In genomic region chr7:144656960-144657359, GRCh38 we compare ENCODE assay signal across 12 cellular contexts.
A peak's percentile ranks its signal among the peaks of the same experiment; 100 is the strongest.
DNase-seq lines count a peak whose midpoint lies in the region; ATAC-seq, FAIRE-seq and TF ChIP-seq lines count a peak whose summit lies in the region.
"Had no signal": no experiment of that assay in that cellular context is flagged by ENCODE, and none has a peak within 500 bp of the region (broad histone marks: within the 10 kb centered on the region; RNA-seq: fewer than 3 reads in every experiment).

No MANE protein-coding gene starts in this region.

- TF ChIP-seq CTCF in D721Med (IDR thresholded peaks at IDR 0.05; ENCODE audit: insufficient read depth, missing control alignments) (peak; percentile 22), PC-3 (conservative IDR thresholded peaks at IDR 0.05; ENCODE audit: low read depth, low read length) (peak; percentile 7; the same call in 1 of the 2 replicates), thyroid gland (IDR thresholded peaks at IDR 0.05) (no peak)

- H3K27ac ChIP-seq in PC-3 (ENCODE audit: low read length) (no peak overlapping the region), thyroid gland (no peak overlapping the region)
- H3K27ac ChIP-seq: heart left ventricle had no signal

- CTCF ChIA-PET in PC-3 (lab: Charles Lee), result no interaction called here

- TF ChIP-seq POLR2A in thyroid gland (IDR thresholded peaks at IDR 0.05), result no peak

- H4K20me1 ChIP-seq in PC-3 (ENCODE audit: low read length), result no peaks in the 10 kb centered on the region

- no peak for DNase-seq in D721Med (ENCODE audit: insufficient read length, low spot score)
- no peak for DNase-seq in PC-3
- DNase-seq in NCI-H1105 treated with DMSO at 0.1 percent for 48 hours (lab: John Stamatoyannopoulos, UW), result no peak
- no peak for DNase-seq in thyroid gland
- DNase-seq in NCI-H1105 (lab: John Stamatoyannopoulos, UW), result no peak
- DNase-seq in NCI-H2081 treated with DMSO at 0.1 percent for 48 hours (lab: John Stamatoyannopoulos, UW), result no peak
- DNase-seq: activated CD4-positive, alpha-beta T cell treated with anti-CD3 and anti-CD28 coated beads for 48 hours; BE2C; effector memory CD8-positive, alpha-beta T cell; heart left ventricle had no signal

- BruUV-seq in PC-3 (replicated peaks; lab: Mats Ljungman, UMichigan), result no TSS peak

- H3K27me3 ChIP-seq in PC-3 (ENCODE audit: low read length), result no peaks in the 10 kb centered on the region
- H3K27me3 ChIP-seq in thyroid gland, result no peaks in the 10 kb centered on the region
- H3K27me3 ChIP-seq: BE2C, heart left ventricle had no signal

- H3K79me2 ChIP-seq in PC-3 (ENCODE audit: low read length), result no peaks in the 10 kb centered on the region

- POLR2A ChIA-PET in PC-3 (lab: Charles Lee; ENCODE audit: unreplicated experiment), result no interaction called here

- H3K9me3 ChIP-seq in PC-3 (ENCODE audit: low read length) (no peaks in the 10 kb centered on the region), thyroid gland (no peaks in the 10 kb centered on the region)
- H3K9me3 ChIP-seq: BE2C, heart left ventricle had no signal

- peak; percentile 69 for ATAC-seq in GM19023 (IDR thresholded peaks at IDR 0.05; ENCODE audit: unreplicated experiment)
- peak; percentile 50 for ATAC-seq in HG02970 (IDR thresholded peaks at IDR 0.05; ENCODE audit: low FRiP score, unreplicated experiment)
- ATAC-seq in PC-3, result peak; percentile 64
- ATAC-seq: effector memory CD8-positive, alpha-beta T cell had no signal

- H3K4me3 ChIP-seq in PC-3 (ENCODE audit: low read length) (no peak overlapping the region), thyroid gland (replicated peaks in 1 of 3) (no peak overlapping the region)
- H3K4me3 ChIP-seq: heart left ventricle had no signal

- intact Hi-C loops in PC-3 (cut with micrococcal nuclease), result no loop called here
- intact Hi-C loops in thyroid gland (cut with DNase I), result no loop called here

- H2AFZ ChIP-seq in PC-3 (ENCODE audit: low read length), result no peak overlapping the region

- H3K9me2 ChIP-seq in PC-3 (replicated peaks; ENCODE audit: low read length), result no peaks in the 10 kb centered on the region

- no peaks in the 10 kb centered on the region for H3K36me3 ChIP-seq in PC-3 (ENCODE audit: low read depth, low read length)
- H3K36me3 ChIP-seq in thyroid gland, result no peaks in the 10 kb centered on the region
- H3K36me3 ChIP-seq: BE2C, heart left ventricle had no signal

- WGBS in thyroid gland, 2 donors, result 49 to 52% methylated on average over 5 of the region's 5 CpGs

- H3K9ac ChIP-seq in PC-3 (ENCODE audit: low read length), result no peak overlapping the region

- no peak overlapping the region for H3K4me2 ChIP-seq in PC-3 (ENCODE audit: low read length)

- no peak for FAIRE-seq in D721Med (lab: Jason Lieb, UNC)

- H3K4me1 ChIP-seq in PC-3 (ENCODE audit: insufficient read depth, low read length) (no peaks in the 10 kb centered on the region), thyroid gland (no peaks in the 10 kb centered on the region)
- H3K4me1 ChIP-seq: BE2C, heart left ventricle had no signal

- no peaks in the 10 kb centered on the region for H3F3A ChIP-seq in PC-3 (ENCODE audit: low read length, unreplicated experiment)

Comparison
In these comparisons a context has a peak if more than half of its experiments do, and no peak if none do; other contexts are left out.
1. CTCF ChIP-seq: peak in D721Med (single experiment) and PC-3 (single experiment); none in thyroid gland (0 of 6).
2. Peak in every context shown above with its lines, with median percentiles within 50 percentile points of each other: ATAC-seq.